Comparison of ENCODE assay signal across 1 cellular context in the genomic region with DNA sequence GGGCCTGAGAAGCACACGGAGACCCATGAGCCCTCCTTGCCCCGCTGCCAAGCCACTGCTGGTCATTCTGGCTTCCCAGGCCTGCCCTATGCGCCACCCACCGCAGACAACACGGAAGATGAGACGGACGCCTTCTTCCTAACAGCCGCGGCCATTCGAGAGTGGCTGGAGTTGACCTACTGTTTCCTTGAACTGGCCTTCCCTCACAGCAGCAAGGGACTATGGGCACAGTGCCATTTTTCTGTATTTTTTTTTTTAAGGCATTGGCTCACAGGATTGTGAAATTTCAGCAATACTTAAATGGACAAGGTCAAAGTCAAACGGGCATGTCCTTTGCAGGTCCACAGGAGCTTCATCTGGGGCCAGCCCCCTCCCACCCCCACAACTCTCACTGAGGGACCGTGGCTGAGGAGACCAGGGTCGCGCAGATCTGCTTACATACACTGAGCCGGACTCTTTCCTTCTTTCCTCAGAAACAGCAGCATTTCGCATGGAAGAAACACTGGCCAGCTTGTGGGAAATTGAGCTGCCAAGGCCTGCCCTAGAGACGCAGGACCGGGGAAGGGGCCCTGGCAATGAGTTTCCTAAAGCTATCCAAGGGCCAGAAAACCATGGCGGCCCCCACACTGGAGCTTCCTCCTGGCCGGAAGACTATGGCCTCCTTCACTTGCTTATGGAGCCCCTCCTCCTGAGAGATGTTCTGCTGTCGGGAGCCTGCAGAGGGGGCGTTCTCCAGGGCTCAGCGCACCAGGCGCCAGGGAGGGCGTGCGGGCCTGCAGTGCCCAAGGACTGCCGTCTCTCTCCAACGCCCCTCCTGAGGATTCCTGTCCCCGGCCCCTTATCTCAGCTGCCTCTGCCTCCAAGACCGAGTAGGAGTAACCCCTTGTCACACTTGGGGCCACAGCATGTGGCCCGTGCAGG.
TF ChIP-seq lines count a peak whose summit lies in the region.

No MANE protein-coding gene starts in this region.

TF ChIP-seq in HepG2, 621 proteins besides CTCF, POLR2A, EP300 and RAD21 (continued from another document):
- no peak for TF ChIP-seq ZSCAN9 (CRISPR knock-in tag; IDR thresholded peaks at IDR 0.05; ENCODE audit: borderline replicate concordance)
- TF ChIP-seq, protein P1, sequence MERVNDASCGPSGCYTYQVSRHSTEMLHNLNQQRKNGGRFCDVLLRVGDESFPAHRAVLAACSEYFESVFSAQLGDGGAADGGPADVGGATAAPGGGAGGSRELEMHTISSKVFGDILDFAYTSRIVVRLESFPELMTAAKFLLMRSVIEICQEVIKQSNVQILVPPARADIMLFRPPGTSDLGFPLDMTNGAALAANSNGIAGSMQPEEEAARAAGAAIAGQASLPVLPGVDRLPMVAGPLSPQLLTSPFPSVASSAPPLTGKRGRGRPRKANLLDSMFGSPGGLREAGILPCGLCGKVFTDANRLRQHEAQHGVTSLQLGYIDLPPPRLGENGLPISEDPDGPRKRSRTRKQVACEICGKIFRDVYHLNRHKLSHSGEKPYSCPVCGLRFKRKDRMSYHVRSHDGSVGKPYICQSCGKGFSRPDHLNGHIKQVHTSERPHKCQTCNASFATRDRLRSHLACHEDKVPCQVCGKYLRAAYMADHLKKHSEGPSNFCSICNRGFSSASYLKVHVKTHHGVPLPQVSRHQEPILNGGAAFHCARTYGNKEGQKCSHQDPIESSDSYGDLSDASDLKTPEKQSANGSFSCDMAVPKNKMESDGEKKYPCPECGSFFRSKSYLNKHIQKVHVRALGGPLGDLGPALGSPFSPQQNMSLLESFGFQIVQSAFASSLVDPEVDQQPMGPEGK (CRISPR knock-in tag; IDR thresholded peaks at IDR 0.05) = peak; percentile 73; the same call in 1 of the 2 replicates
- TF ChIP-seq ZNF556 (CRISPR knock-in tag; IDR thresholded peaks at IDR 0.05; ENCODE audit: borderline replicate concordance) = no peak
- peak; percentile 36; the same call in 1 of the 2 replicates for TF ChIP-seq BCL6 (CRISPR knock-in tag; IDR thresholded peaks at IDR 0.05)
- TF ChIP-seq, protein P2, sequence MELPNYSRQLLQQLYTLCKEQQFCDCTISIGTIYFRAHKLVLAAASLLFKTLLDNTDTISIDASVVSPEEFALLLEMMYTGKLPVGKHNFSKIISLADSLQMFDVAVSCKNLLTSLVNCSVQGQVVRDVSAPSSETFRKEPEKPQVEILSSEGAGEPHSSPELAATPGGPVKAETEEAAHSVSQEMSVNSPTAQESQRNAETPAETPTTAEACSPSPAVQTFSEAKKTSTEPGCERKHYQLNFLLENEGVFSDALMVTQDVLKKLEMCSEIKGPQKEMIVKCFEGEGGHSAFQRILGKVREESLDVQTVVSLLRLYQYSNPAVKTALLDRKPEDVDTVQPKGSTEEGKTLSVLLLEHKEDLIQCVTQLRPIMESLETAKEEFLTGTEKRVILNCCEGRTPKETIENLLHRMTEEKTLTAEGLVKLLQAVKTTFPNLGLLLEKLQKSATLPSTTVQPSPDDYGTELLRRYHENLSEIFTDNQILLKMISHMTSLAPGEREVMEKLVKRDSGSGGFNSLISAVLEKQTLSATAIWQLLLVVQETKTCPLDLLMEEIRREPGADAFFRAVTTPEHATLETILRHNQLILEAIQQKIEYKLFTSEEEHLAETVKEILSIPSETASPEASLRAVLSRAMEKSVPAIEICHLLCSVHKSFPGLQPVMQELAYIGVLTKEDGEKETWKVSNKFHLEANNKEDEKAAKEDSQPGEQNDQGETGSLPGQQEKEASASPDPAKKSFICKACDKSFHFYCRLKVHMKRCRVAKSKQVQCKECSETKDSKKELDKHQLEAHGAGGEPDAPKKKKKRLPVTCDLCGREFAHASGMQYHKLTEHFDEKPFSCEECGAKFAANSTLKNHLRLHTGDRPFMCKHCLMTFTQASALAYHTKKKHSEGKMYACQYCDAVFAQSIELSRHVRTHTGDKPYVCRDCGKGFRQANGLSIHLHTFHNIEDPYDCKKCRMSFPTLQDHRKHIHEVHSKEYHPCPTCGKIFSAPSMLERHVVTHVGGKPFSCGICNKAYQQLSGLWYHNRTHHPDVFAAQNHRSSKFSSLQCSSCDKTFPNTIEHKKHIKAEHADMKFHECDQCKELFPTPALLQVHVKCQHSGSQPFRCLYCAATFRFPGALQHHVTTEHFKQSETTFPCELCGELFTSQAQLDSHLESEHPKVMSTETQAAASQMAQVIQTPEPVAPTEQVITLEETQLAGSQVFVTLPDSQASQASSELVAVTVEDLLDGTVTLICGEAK (IDR thresholded peaks at IDR 0.05) = no peak
- TF ChIP-seq, protein P2 (CRISPR knock-in tag; IDR thresholded peaks at IDR 0.05) = no peak
- no peak for TF ChIP-seq MIER3 (CRISPR knock-in tag; IDR thresholded peaks at IDR 0.05; ENCODE audit: borderline replicate concordance)
